ENCODE assay signal across 10 cellular contexts in the genomic region with DNA sequence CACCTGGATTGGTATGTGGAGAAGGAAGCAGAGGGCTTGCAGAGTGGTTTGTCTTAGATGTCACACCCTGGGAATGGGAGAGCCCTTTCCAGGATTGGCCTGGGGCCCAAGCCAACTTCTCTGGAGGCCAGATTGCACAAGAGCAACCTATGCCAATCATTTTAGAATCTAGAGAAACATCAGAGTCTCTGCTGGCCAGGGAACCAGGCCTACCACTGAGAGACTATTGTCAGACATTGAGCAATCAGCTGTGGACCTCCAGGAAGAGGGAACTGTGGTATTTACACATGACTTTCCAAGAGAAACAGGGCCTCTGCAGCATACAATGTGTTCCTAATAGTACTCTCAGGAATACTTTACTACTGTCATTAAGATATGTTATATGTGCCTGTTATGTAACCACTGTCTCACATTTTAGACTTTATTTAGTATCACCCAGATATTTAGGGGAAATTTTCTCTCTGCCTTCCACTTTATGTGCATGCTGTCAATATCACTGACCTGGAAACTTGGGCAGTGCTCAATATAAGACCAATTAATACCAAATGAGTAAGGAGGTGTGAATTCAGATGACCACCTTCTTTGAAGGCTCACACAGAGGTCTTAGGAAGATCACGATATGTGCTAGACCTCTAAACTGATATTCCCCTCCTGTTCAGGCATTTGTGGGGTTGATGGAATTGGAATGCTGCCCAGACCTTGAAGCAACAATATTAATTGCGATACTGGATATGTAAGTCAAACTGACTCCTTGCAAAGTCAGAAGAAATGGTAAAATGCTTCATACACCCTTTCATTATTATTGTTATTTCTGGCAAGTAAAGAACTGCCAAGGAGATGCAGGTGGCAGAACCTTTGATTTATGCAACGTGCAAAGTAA. TPM values are rescaled to one million over a fixed set of nuclear protein-coding genes. Genes with fewer than 3 reads are reported as not detected.
DNase-seq lines count a peak whose midpoint lies in the region; ATAC-seq, FAIRE-seq and TF ChIP-seq lines count a peak whose summit lies in the region.
"Had no signal": no experiment of that assay in that cellular context is flagged by ENCODE, and none has a peak within 500 bp of the region (broad histone marks: within the 10 kb centered on the region; RNA-seq: fewer than 3 reads in every experiment).

No MANE protein-coding gene starts in this region.

- H3K9me3 Mint-ChIP-seq in astrocyte (ENCODE audit: unreplicated experiment) = peaks cover 5% of the 10 kb centered on the region

- H3K9me3 ChIP-seq in astrocyte (ENCODE audit: insufficient read depth, low read depth, low read length) = no peaks in the 10 kb centered on the region
- peaks cover 0 to 6% (median 0%) of the 10 kb centered on the region in 4 donors for H3K9me3 ChIP-seq in tibial nerve

- no peak overlapping the region for H2AFZ ChIP-seq in astrocyte (ENCODE audit: low read depth, low read length)

- no peaks in the 10 kb centered on the region for H3K79me2 ChIP-seq in astrocyte (ENCODE audit: insufficient read depth, low read length)

- no peaks in the 10 kb centered on the region for H3K36me3 Mint-ChIP-seq in astrocyte (ENCODE audit: low read depth, unreplicated experiment)

- 44 to 51% methylated on average over 3 of the region's 3 CpGs for WGBS in tibial nerve, 2 donors

- no peak overlapping the region for H3K4me3 Mint-ChIP-seq in astrocyte (ENCODE audit: unreplicated experiment)

- H3K4me3 ChIP-seq in astrocyte (ENCODE audit: insufficient read depth, low read depth, low read length) (no peak overlapping the region), tibial nerve (no peak overlapping the region)

- TF ChIP-seq POLR2A in tibial nerve (IDR thresholded peaks at IDR 0.05) = no peak

- FAIRE-seq in astrocyte (lab: Jason Lieb, UNC) = no peak
- FAIRE-seq: colon had no signal

- peak overlapping the region; percentile 16 for H3K27ac Mint-ChIP-seq in astrocyte (ENCODE audit: unreplicated experiment)

- H3K27ac ChIP-seq in astrocyte (ENCODE audit: low read depth, low read length) (no peak overlapping the region), tibial nerve (peak overlapping the region in 1 of 4 donors; percentile 16)

- no peak overlapping the region for H3K4me2 ChIP-seq in astrocyte (ENCODE audit: low read length)

- H3K27me3 Mint-ChIP-seq in astrocyte (ENCODE audit: low read depth, unreplicated experiment) = no peaks in the 10 kb centered on the region

- peak; percentile 5 for DNase-seq in DMS53 (lab: John Stamatoyannopoulos, UW)
- DNase-seq in DMS53 treated with DMSO at 0.1 percent for 48 hours (lab: John Stamatoyannopoulos, UW; ENCODE audit: unreplicated experiment) = no peak
- peak; percentile 90 for DNase-seq in astrocyte (ENCODE audit: low read depth)
- peak; percentile 22 for DNase-seq in iPS-NIHi7 (ENCODE audit: extremely low spot score)
- DNase-seq in tibial nerve (ENCODE audit: low spot score in 2 of 2) = peak; percentile 72 to 76
- DNase-seq in NK-92 (lab: John Stamatoyannopoulos, UW; ENCODE audit: unreplicated experiment) = no peak
- DNase-seq: SW 1271 had no signal

- no peaks in the 10 kb centered on the region for H3K36me3 ChIP-seq in astrocyte (ENCODE audit: insufficient read depth, low read length)
- H3K36me3 ChIP-seq in tibial nerve = no peaks in the 10 kb centered on the region

- peaks cover 19% of the 10 kb centered on the region for H3K4me1 Mint-ChIP-seq in astrocyte (ENCODE audit: low read depth, unreplicated experiment)

- H3K27me3 ChIP-seq in astrocyte (ENCODE audit: insufficient read depth, low read length) = no peaks in the 10 kb centered on the region
- H3K27me3 ChIP-seq in tibial nerve = no peaks in the 10 kb centered on the region

- H3K4me1 ChIP-seq in astrocyte (ENCODE audit: insufficient read depth, low read length) = peaks cover 6% of the 10 kb centered on the region
- peaks cover 0 to 26% (median 3%) of the 10 kb centered on the region in 4 donors for H3K4me1 ChIP-seq in tibial nerve

- no peak for ATAC-seq in GM21737 (IDR thresholded peaks at IDR 0.05; ENCODE audit: unreplicated experiment)
- no peak for ATAC-seq in HG03457 (IDR thresholded peaks at IDR 0.05; ENCODE audit: unreplicated experiment)

- no peak for TF ChIP-seq CTCF in astrocyte (IDR thresholded peaks at IDR 0.05; ENCODE audit: insufficient read depth, low read depth, low read length)
- TF ChIP-seq CTCF in tibial nerve (IDR thresholded peaks at IDR 0.05) = no peak

- peak in 1 of 2 donors; percentile 86 for TF ChIP-seq EP300 in tibial nerve (IDR thresholded peaks at IDR 0.05)

- no peaks in the 10 kb centered on the region for H4K20me1 ChIP-seq in astrocyte (ENCODE audit: insufficient read depth, low read length)

- no peak overlapping the region for H3K9ac ChIP-seq in astrocyte (ENCODE audit: low read length)

RNA-seq across cellular contexts. Expression of a gene that starts 20.5 kb away (rescaled TPM):
- 0.16 TPM in 1 of 2 replicates, not detected in the other for total RNA-seq in astrocyte
- total RNA-seq in tibial nerve = 10 to 100 TPM in 1 of 4 donors, 1 to 10 TPM in 3; 2.7 to 15.1 (median 7.2) TPM

RNA-seq across cellular contexts. Expression of a gene that starts 50.9 kb away (rescaled TPM):
- 20.9 and 22.3 TPM in 2 replicates for total RNA-seq in astrocyte
- 10 to 100 TPM in 1 of 4 donors, 1 to 10 TPM in 3; 6.9 to 12.7 (median 9.1) TPM for total RNA-seq in tibial nerve

Comparison
In these comparisons a context has a peak if more than half of its experiments do, and no peak if none do; other contexts are left out.
1. DNase-seq: peak in DMS53 (single experiment), astrocyte (single experiment), iPS-NIHi7 (single experiment) and tibial nerve (2 of 2); none in DMS53 treated with DMSO at 0.1 percent for 48 hours (single experiment) and NK-92 (single experiment).